Comparison of ENCODE assay signal across 3 cellular contexts in genomic region chr10:37473906-37474305, GRCh38.
"Had no signal": no experiment of that assay in that cellular context is flagged by ENCODE, and none has a peak within 500 bp of the region (broad histone marks: within the 10 kb centered on the region; RNA-seq: fewer than 3 reads in every experiment).

No MANE protein-coding gene starts in this region.

- H3K4me3 ChIP-seq: GM12878 had no signal

- DNase-seq: GDM1, GF-D8 had no signal

- ATAC-seq: GM12878 had no signal
